ENCODE assay signal across 8 cellular contexts in genomic region chr17:44865231-44865660, GRCh38. TPM values are rescaled to one million over a fixed set of nuclear protein-coding genes. Genes with fewer than 3 reads are reported as not detected.
DNase-seq lines count a peak whose midpoint lies in the region; ATAC-seq and TF ChIP-seq lines count a peak whose summit lies in the region.

No MANE protein-coding gene starts in this region.

- intact Hi-C loops in heart right ventricle (cut with DNase I), result loop anchor here in 9 of 10 donors (1.0 to 2.0 kb wide), 3 partner anchors 86 to 90 kb away; no protein-coding TSS in a partner anchor
- intact Hi-C loops in vagina (cut with DNase I), result loop anchor here (5.0 kb wide), 1 partner anchor 88 kb away; no protein-coding TSS in a partner anchor

- H3K4me1 ChIP-seq in heart right ventricle (peaks cover 0 to 20% (median 0%) of the 10 kb centered on the region in 9 donors), vagina (no peaks in the 10 kb centered on the region)

- peaks cover 0 to 98% (median 45%) of the 10 kb centered on the region in 9 donors for H3K36me3 ChIP-seq in heart right ventricle
- peaks cover 0 to 59% of the 10 kb centered on the region in 2 donors for H3K36me3 ChIP-seq in vagina

- H3K27me3 Mint-ChIP-seq in activated naive CD8-positive, alpha-beta T cell treated with anti-CD3 and anti-CD28 coated beads, Interleukin-2, amount 50 U/mL, for 24 hours, result no peaks in the 10 kb centered on the region

- H3K4me3 ChIP-seq in heart right ventricle (no peak overlapping the region), vagina (no peak overlapping the region)

- H3K9me3 ChIP-seq in heart right ventricle (no peaks in the 10 kb centered on the region), vagina (no peaks in the 10 kb centered on the region)

- TF ChIP-seq CTCF in heart right ventricle (IDR thresholded peaks at IDR 0.05), result peak; percentile 71 to 91 (median 86)
- TF ChIP-seq CTCF in vagina (IDR thresholded peaks at IDR 0.05), result peak; percentile 80 to 94 (median 81)

- TF ChIP-seq POLR2A in vagina (IDR thresholded peaks at IDR 0.05), result no peak

- no peaks in the 10 kb centered on the region for H3K9me3 Mint-ChIP-seq in activated naive CD8-positive, alpha-beta T cell treated with anti-CD3 and anti-CD28 coated beads, Interleukin-2, amount 50 U/mL, for 24 hours

- H3K27ac ChIP-seq in heart right ventricle (peak overlapping the region in 1 of 10 donors; percentile 18), vagina (peak overlapping the region; percentile 12)

- 59 to 68% methylated on average over 1 of the region's 1 CpG for WGBS in heart right ventricle, 2 donors

- no peaks in the 10 kb centered on the region for H3K27me3 ChIP-seq in heart right ventricle
- no peaks in the 10 kb centered on the region for H3K27me3 ChIP-seq in vagina

- ATAC-seq in activated naive CD8-positive, alpha-beta T cell treated with anti-CD3 and anti-CD28 coated beads, Interleukin-2, amount 50 U/mL, for 24 hours, result peak; percentile 44
- peak; percentile 60 to 87 (median 80) for ATAC-seq in heart right ventricle
- no peak for ATAC-seq in GM18870 (IDR thresholded peaks at IDR 0.05; ENCODE audit: unreplicated experiment)

- no peaks in the 10 kb centered on the region for H3K4me1 Mint-ChIP-seq in activated naive CD8-positive, alpha-beta T cell treated with anti-CD3 and anti-CD28 coated beads, Interleukin-2, amount 50 U/mL, for 24 hours

- no peak overlapping the region for H3K27ac Mint-ChIP-seq in activated naive CD8-positive, alpha-beta T cell treated with anti-CD3 and anti-CD28 coated beads, Interleukin-2, amount 50 U/mL, for 24 hours

- peaks cover 56% of the 10 kb centered on the region for H3K36me3 Mint-ChIP-seq in activated naive CD8-positive, alpha-beta T cell treated with anti-CD3 and anti-CD28 coated beads, Interleukin-2, amount 50 U/mL, for 24 hours (ENCODE audit: low read depth)

- no peak overlapping the region for H3K4me3 Mint-ChIP-seq in activated naive CD8-positive, alpha-beta T cell treated with anti-CD3 and anti-CD28 coated beads, Interleukin-2, amount 50 U/mL, for 24 hours

- peak; percentile 86 for DNase-seq in GM03348 (ENCODE audit: low spot score)
- peak; percentile 83 for DNase-seq in NCI-H1436 (lab: John Stamatoyannopoulos, UW)
- peak; percentile 69 for DNase-seq in SW480 (ENCODE audit: low spot score)
- peak; percentile 73 for DNase-seq in activated naive CD8-positive, alpha-beta T cell treated with anti-CD3 and anti-CD28 coated beads, Interleukin-2, amount 50 U/mL, for 24 hours
- peak; percentile 34 to 79 for DNase-seq in heart right ventricle
- DNase-seq in pulmonary artery endothelial cell (ENCODE audit: low read depth, low spot score), result peak; percentile 27
- DNase-seq in vagina (ENCODE audit: extremely low spot score in 2 of 2), result no peak

RNA-seq across cellular contexts. Expression of gene HIGD1B, which starts 17.6 kb away (rescaled TPM):
- total RNA-seq in heart right ventricle, result 10 to 100 TPM in 4 of 10 donors, 1 to 10 TPM in 6; 4.7 to 26.6 (median 8.1) TPM
- 10 to 100 TPM; 24.3 to 61.9 TPM for polyA plus RNA-seq in heart right ventricle
- total RNA-seq in pulmonary artery endothelial cell, result not detected in 2 replicates
- total RNA-seq in vagina, result not detected

RNA-seq across cellular contexts. Expression of gene EFTUD2, which starts 34.0 kb away (rescaled TPM):
- total RNA-seq in heart right ventricle (10 to 100 TPM; 52.3 to 78.2 (median 62.9) TPM), pulmonary artery endothelial cell (226 and 278 TPM in 2 replicates), vagina (55.5 TPM)
- 10 to 100 TPM; 21.6 to 54.5 TPM for polyA plus RNA-seq in heart right ventricle

RNA-seq across cellular contexts. Expression of gene GJC1, which starts 35.2 kb away (rescaled TPM):
- total RNA-seq in heart right ventricle, result 10 to 100 TPM; 13.9 to 41.5 (median 23.8) TPM
- polyA plus RNA-seq in heart right ventricle, result 10 to 100 TPM; 10.9 to 17.0 TPM
- 5.4 and 14.1 TPM in 2 replicates for total RNA-seq in pulmonary artery endothelial cell
- total RNA-seq in vagina, result 10.1 TPM

RNA-seq across cellular contexts. Expression of gene GFAP, which starts 50.1 kb away (rescaled TPM):
- total RNA-seq in heart right ventricle (1 to 10 TPM; 3.1 to 8.6 (median 7.4) TPM), pulmonary artery endothelial cell (0.35 and 0.53 TPM in 2 replicates), vagina (not detected)
- 1 to 10 TPM; 2.1 to 6.1 TPM for polyA plus RNA-seq in heart right ventricle

Comparison
In these comparisons a context has a peak if more than half of its experiments do, and no peak if none do; other contexts are left out.
1. DNase-seq: peak in GM03348 (single experiment), NCI-H1436 (single experiment), SW480 (single experiment), activated naive CD8-positive, alpha-beta T cell treated with anti-CD3 and anti-CD28 coated beads, Interleukin-2, amount 50 U/mL, for 24 hours (single experiment), heart right ventricle (2 of 2) and pulmonary artery endothelial cell (single experiment); none in vagina (0 of 2).